Comparison of ENCODE assay signal across 9 cellular contexts in the genomic region with DNA sequence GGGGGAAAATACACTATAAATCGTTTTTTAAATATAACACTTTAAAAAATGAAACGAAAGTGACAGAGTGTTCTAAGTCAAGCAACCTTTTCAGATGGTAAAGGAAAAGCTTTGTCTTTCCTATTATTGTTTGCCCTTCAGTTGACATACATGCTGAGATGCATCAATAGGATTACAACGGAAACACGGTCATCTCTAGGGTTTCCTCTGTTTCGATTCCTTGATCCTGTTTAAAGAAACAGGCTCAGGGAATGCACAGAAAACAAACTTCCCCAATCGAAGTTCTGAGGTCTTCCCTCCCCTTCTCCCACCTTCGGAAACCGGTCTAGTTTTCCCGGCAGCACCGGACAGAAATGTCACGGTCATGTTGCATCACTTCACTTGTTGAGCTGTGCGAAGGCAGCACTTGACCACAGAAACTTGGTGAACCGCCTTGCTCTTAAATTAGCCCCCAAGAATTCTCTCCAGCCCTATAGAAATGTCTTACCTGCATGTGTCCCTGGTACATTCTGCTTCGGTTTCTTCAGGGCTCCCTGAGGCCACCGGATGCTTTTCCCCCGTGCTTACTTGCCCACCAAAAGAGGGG. TPM values are rescaled to one million over a fixed set of nuclear protein-coding genes. Genes with fewer than 3 reads are reported as not detected.
DNase-seq lines count a peak whose midpoint lies in the region; ATAC-seq and TF ChIP-seq lines count a peak whose summit lies in the region.
"Had no signal": no experiment of that assay in that cellular context is flagged by ENCODE, and none has a peak within 500 bp of the region (broad histone marks: within the 10 kb centered on the region; RNA-seq: fewer than 3 reads in every experiment).

No MANE protein-coding gene starts in this region.

- H3K79me2 ChIP-seq in parathyroid adenoma, result peaks cover 19% of the 10 kb centered on the region

- H2AFZ ChIP-seq in parathyroid adenoma, result peak overlapping the region; percentile 52

- ATAC-seq in GM19467 (IDR thresholded peaks at IDR 0.05; ENCODE audit: unreplicated experiment) (peak; percentile 44), HG03521 (IDR thresholded peaks at IDR 0.05; ENCODE audit: unreplicated experiment) (peak; percentile 44)
- ATAC-seq in activated naive CD8-positive, alpha-beta T cell treated with anti-CD3 and anti-CD28 coated beads, Interleukin-2, amount 10 ng/mL, durations not matched to agents 7 days and 5 days (ENCODE audit: low read depth), result peak; percentile 26

- TF ChIP-seq POLR2A in esophagus squamous epithelium (IDR thresholded peaks at IDR 0.05), result no peak

- H3K4me3 ChIP-seq in GM08714 (ENCODE audit: low read length) (peak overlapping the region; percentile 81), parathyroid adenoma (ENCODE audit: low read depth, low read length) (peak overlapping the region; percentile 39), esophagus squamous epithelium (peak overlapping the region in 2 of 4 donors; percentile 25 to 47)

- POLR2A ChIA-PET in activated naive CD8-positive, alpha-beta T cell treated with anti-CD3 and anti-CD28 coated beads, Interleukin-2, amount 10 ng/mL, durations not matched to agents 7 days and 5 days (lab: Charles Lee), result interaction anchor here (0.6 kb wide), 1 partner anchor 941 kb away, joined by 4 read pairs; no protein-coding TSS in a partner anchor

- no peak overlapping the region for H3K27ac Mint-ChIP-seq in activated naive CD8-positive, alpha-beta T cell treated with anti-CD3 and anti-CD28 coated beads, Interleukin-2, amount 10 ng/mL, durations not matched to agents 7 days and 5 days

- no peaks in the 10 kb centered on the region for H3K9me3 Mint-ChIP-seq in activated naive CD8-positive, alpha-beta T cell treated with anti-CD3 and anti-CD28 coated beads, Interleukin-2, amount 10 ng/mL, durations not matched to agents 7 days and 5 days

- peak overlapping the region; percentile 79 for H3K9ac ChIP-seq in parathyroid adenoma

- intact Hi-C loops in esophagus squamous epithelium (cut with DNase I), result no loop called here

- no peak for TF ChIP-seq CTCF in parathyroid adenoma (IDR thresholded peaks at IDR 0.05)
- TF ChIP-seq CTCF in esophagus squamous epithelium (IDR thresholded peaks at IDR 0.05), result no peak

- no peak for DNase-seq in activated naive CD8-positive, alpha-beta T cell treated with anti-CD3 and anti-CD28 coated beads, Interleukin-2, amount 10 ng/mL, durations not matched to agents 7 days and 5 days
- DNase-seq in esophagus squamous epithelium (lab: John Stamatoyannopoulos, UW) (no peak), middle frontal gyrus (ENCODE audit: extremely low spot score, low spot score) (no peak)
- no peak for DNase-seq in activated CD4-positive, alpha-beta T cell treated with anti-CD3 and anti-CD28 coated beads, Interleukin-2, amount 50 U/mL, for 4 hours

- H3K36me3 ChIP-seq in parathyroid adenoma (ENCODE audit: control insufficient read depth, insufficient read depth, low read length) (no peaks in the 10 kb centered on the region), esophagus squamous epithelium (no peaks in the 10 kb centered on the region)

- H3K4me3 Mint-ChIP-seq in activated naive CD8-positive, alpha-beta T cell treated with anti-CD3 and anti-CD28 coated beads, Interleukin-2, amount 10 ng/mL, durations not matched to agents 7 days and 5 days, result peak overlapping the region; percentile 64

- H3K4me1 ChIP-seq in parathyroid adenoma (peaks cover 8% of the 10 kb centered on the region), esophagus squamous epithelium (peaks cover 0 to 14% (median 0%) of the 10 kb centered on the region in 3 donors)

- H3K36me3 Mint-ChIP-seq in activated naive CD8-positive, alpha-beta T cell treated with anti-CD3 and anti-CD28 coated beads, Interleukin-2, amount 10 ng/mL, durations not matched to agents 7 days and 5 days, result no peaks in the 10 kb centered on the region

- H3K27me3 ChIP-seq in parathyroid adenoma (ENCODE audit: control insufficient read depth, insufficient read depth, low read length) (no peaks in the 10 kb centered on the region), esophagus squamous epithelium (peaks cover 0 to 73% (median 0%) of the 10 kb centered on the region in 4 donors)

- 8% methylated on average over 15 to 16 of the region's 16 CpGs for WGBS in esophagus squamous epithelium, 2 donors

- peak overlapping the region; percentile 9 for H3K4me2 ChIP-seq in parathyroid adenoma (ENCODE audit: low read length)

- H3K27ac ChIP-seq in parathyroid adenoma (peak overlapping the region; percentile 95), esophagus squamous epithelium (no peak overlapping the region)

- H3K4me1 Mint-ChIP-seq in activated naive CD8-positive, alpha-beta T cell treated with anti-CD3 and anti-CD28 coated beads, Interleukin-2, amount 10 ng/mL, durations not matched to agents 7 days and 5 days, result peaks cover 9% of the 10 kb centered on the region

- H3K9me3 ChIP-seq in parathyroid adenoma (ENCODE audit: control insufficient read depth, low read length) (no peaks in the 10 kb centered on the region), esophagus squamous epithelium (no peaks in the 10 kb centered on the region)

- H3K27me3 Mint-ChIP-seq in activated naive CD8-positive, alpha-beta T cell treated with anti-CD3 and anti-CD28 coated beads, Interleukin-2, amount 10 ng/mL, durations not matched to agents 7 days and 5 days, result peaks cover 46% of the 10 kb centered on the region

RNA-seq across cellular contexts. Expression of gene PEX5L, which starts 0.6 kb away (rescaled TPM):
- total RNA-seq in activated naive CD8-positive, alpha-beta T cell treated with anti-CD3 and anti-CD28 coated beads, Interleukin-2, amount 10 ng/mL, durations not matched to agents 7 days and 5 days, result not detected
- total RNA-seq in esophagus squamous epithelium, result not detected
- total RNA-seq: liver had no signal
